In the genomic region with DNA sequence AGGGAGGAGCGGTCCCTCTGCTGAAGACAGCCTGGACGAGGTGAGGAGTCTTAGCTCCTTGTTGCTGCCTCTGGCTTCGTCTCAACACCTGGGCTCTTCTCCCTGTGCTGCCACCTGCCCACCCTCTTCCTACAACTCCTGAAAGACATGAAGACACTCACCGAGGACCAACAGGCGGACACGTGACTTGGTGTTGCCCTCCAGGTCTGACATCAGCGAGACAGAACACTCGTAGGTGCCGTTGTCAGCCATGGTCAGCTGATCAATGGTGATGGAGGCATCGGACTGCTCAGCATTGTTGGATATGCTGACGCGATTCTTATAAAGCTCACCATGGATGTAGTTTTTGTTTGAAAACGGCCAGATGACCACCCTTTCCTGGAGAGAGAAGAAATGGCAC, we compare ENCODE assay signal across 24 cellular contexts. TPM values are rescaled to one million over a fixed set of nuclear protein-coding genes. Genes with fewer than 3 reads are reported as not detected.
A peak's percentile ranks its signal among the peaks of the same experiment; 100 is the strongest.
DNase-seq lines count a peak whose midpoint lies in the region; ATAC-seq, FAIRE-seq and TF ChIP-seq lines count a peak whose summit lies in the region.
"Had no signal": no experiment of that assay in that cellular context is flagged by ENCODE, and none has a peak within 500 bp of the region (broad histone marks: within the 10 kb centered on the region; RNA-seq: fewer than 3 reads in every experiment).

No MANE protein-coding gene starts in this region.

- intact Hi-C loops in natural killer cell (cut with micrococcal nuclease), result loop anchor here (5.0 to 10.0 kb wide), 3 partner anchors 336 to 489 kb away; no protein-coding TSS in a partner anchor
- intact Hi-C loops in Calu3 (cut with micrococcal nuclease; ENCODE audit: unreplicated experiment), result loop anchor here (5.0 to 10.0 kb wide), 2 partner anchors 276 to 464 kb away; no protein-coding TSS in a partner anchor

- H3K18ac ChIP-seq in H1 (ENCODE audit: extremely low read depth, low read length), result no peak overlapping the region

- no peaks in the 10 kb centered on the region for H3K36me3 ChIP-seq in H1 (ENCODE audit: control insufficient read depth in 2 of 4, insufficient read depth in 4 of 4, low read length in 3 of 4)
- H3K36me3 ChIP-seq: BE2C; BLaER1 treated with 17β-estradiol and CSF1 and Interleukin-3, amounts not matched to agents 10 nM and 100 nM had no signal

- no peak overlapping the region for H3K4me2 ChIP-seq in H1 (ENCODE audit: insufficient read depth in 1 of 2, low read depth in 2 of 2, low read length in 2 of 2)
- H3K4me2 ChIP-seq: A549; BLaER1 treated with 17β-estradiol and CSF1 and Interleukin-3, amounts not matched to agents 10 nM and 100 nM; GM23338 had no signal

- H3K4me1 Mint-ChIP-seq in natural killer cell (peaks cover 0 to 16% of the 10 kb centered on the region in 2 donors), Calu3 (ENCODE audit: low read depth, unreplicated experiment) (no peaks in the 10 kb centered on the region)
- no peaks in the 10 kb centered on the region for H3K4me1 Mint-ChIP-seq in natural killer cell treated with Interleukin-12 subunit alpha and Interleukin-12 subunit beta and Interleukin-15 and Interleukin-18, amount 100 ng/mL, for 72 hours (ENCODE audit: low read depth in 2 of 2)

- H3K9me3 Mint-ChIP-seq in natural killer cell (no peaks in the 10 kb centered on the region), Calu3 (ENCODE audit: low read depth, unreplicated experiment) (no peaks in the 10 kb centered on the region)
- no peaks in the 10 kb centered on the region for H3K9me3 Mint-ChIP-seq in natural killer cell treated with Interleukin-12 subunit alpha and Interleukin-12 subunit beta and Interleukin-15 and Interleukin-18, amount 100 ng/mL, for 72 hours
- H3K9me3 Mint-ChIP-seq: CD14-positive monocyte; CD4-positive, alpha-beta T cell; CD8-positive, alpha-beta memory T cell; GM23338 had no signal

- H3K56ac ChIP-seq in H1 (replicated peaks; ENCODE audit: insufficient read length, low read depth, low read length), result no peak overlapping the region

- H3K27me3 ChIP-seq in H1 (replicated peaks in 1 of 4; ENCODE audit: control insufficient read depth in 3 of 4, extremely low read depth in 1 of 4, insufficient read depth in 3 of 4, low read length in 3 of 4), result no peaks in the 10 kb centered on the region
- H3K27me3 ChIP-seq: BLaER1 treated with 17β-estradiol and CSF1 and Interleukin-3, amounts not matched to agents 10 nM and 100 nM had no signal

- no peak overlapping the region for H3K23ac ChIP-seq in H1 (ENCODE audit: insufficient read length)

- CTCF ChIA-PET in H1 (lab: Charles Lee; ENCODE audit: partially characterized antibody) (interaction anchor here (0.6 to 1.5 kb wide), 14 partner anchors 9 to 468 kb away, joined by 3 to 13 read pairs (median 3); no protein-coding TSS in a partner anchor), Calu3 (lab: Charles Lee) (no interaction called here)

- H4K8ac ChIP-seq in H1 (ENCODE audit: extremely low read depth, insufficient read depth, low read length), result no peak overlapping the region

- no peak for FAIRE-seq in H1 (lab: Jason Lieb, UNC)
- peak; percentile 44 for FAIRE-seq in urothelium cell line (lab: Jason Lieb, UNC)
- FAIRE-seq: A549, GM12891, GM18507, H54 had no signal

- H3K23me2 ChIP-seq in H1 (ENCODE audit: low read depth, low read length), result no peaks in the 10 kb centered on the region

- H3K9ac ChIP-seq in H1 (replicated peaks in 1 of 4; ENCODE audit: extremely low read depth in 1 of 4, low read depth in 3 of 4, low read length in 3 of 4), result no peak overlapping the region
- H3K9ac ChIP-seq: BLaER1 treated with 17β-estradiol and CSF1 and Interleukin-3, amounts not matched to agents 10 nM and 100 nM had no signal

- no peaks in the 10 kb centered on the region for H3K79me1 ChIP-seq in H1 (ENCODE audit: low read depth, low read length)

- no peak overlapping the region for H2BK120ac ChIP-seq in H1 (replicated peaks; ENCODE audit: low read depth, low read length)

- no peak overlapping the region for H3K4me3 Mint-ChIP-seq in natural killer cell
- H3K4me3 Mint-ChIP-seq in natural killer cell treated with Interleukin-12 subunit alpha and Interleukin-12 subunit beta and Interleukin-15 and Interleukin-18, amount 100 ng/mL, for 72 hours, result no peak overlapping the region
- no peak overlapping the region for H3K4me3 Mint-ChIP-seq in Calu3 (ENCODE audit: low read depth, unreplicated experiment)
- H3K4me3 Mint-ChIP-seq: CD14-positive monocyte; CD4-positive, alpha-beta T cell; CD8-positive, alpha-beta memory T cell; GM23338 had no signal

- BruUV-seq in Calu3 (replicated peaks; lab: Mats Ljungman, UMichigan), result no TSS peak

- peak; percentile 10 for DNase-seq in natural killer cell
- no peak for DNase-seq in natural killer cell treated with Interleukin-12 subunit alpha and Interleukin-12 subunit beta and Interleukin-15 and Interleukin-18, amount 100 ng/mL, for 72 hours (ENCODE audit: low spot score)
- no peak for DNase-seq in H1 (ENCODE audit: low read depth in 1 of 2, low spot score in 2 of 2)
- DNase-seq in urothelium cell line (ENCODE audit: low spot score), result no peak
- no peak for DNase-seq in Calu3
- DNase-seq in NCI-H2081 (lab: John Stamatoyannopoulos, UW), result no peak
- DNase-seq: 8988T; ACHN; AML-193; BE2C; CD4-positive, alpha-beta T cell; CD8-positive, alpha-beta memory T cell; DMS53; DMS79 treated with DMSO at 0.1 percent for 48 hours; GF-D8; HCEC 1CT had no signal

- ATAC-seq in natural killer cell, result no peak
- ATAC-seq in natural killer cell treated with Interleukin-12 subunit alpha and Interleukin-12 subunit beta and Interleukin-15 and Interleukin-18, amount 100 ng/mL, for 72 hours, result no peak
- ATAC-seq: A549, GM23338 had no signal

- H3K9me3 ChIP-seq in H1 (ENCODE audit: insufficient read depth in 2 of 2, low read depth in 1 of 2, low read length in 1 of 2), result no peaks in the 10 kb centered on the region
- H3K9me3 ChIP-seq: A549; BE2C; BLaER1 treated with 17β-estradiol and CSF1 and Interleukin-3, amounts not matched to agents 10 nM and 100 nM had no signal

- H3K36me3 Mint-ChIP-seq in natural killer cell, result no peaks in the 10 kb centered on the region
- H3K36me3 Mint-ChIP-seq in natural killer cell treated with Interleukin-12 subunit alpha and Interleukin-12 subunit beta and Interleukin-15 and Interleukin-18, amount 100 ng/mL, for 72 hours, result no peaks in the 10 kb centered on the region
- peaks cover 5% of the 10 kb centered on the region for H3K36me3 Mint-ChIP-seq in Calu3 (ENCODE audit: insufficient read depth, unreplicated experiment)
- H3K36me3 Mint-ChIP-seq: CD14-positive monocyte had no signal

- no peak for TF ChIP-seq RAD21 in H1 (IDR thresholded peaks at IDR 0.05 in 1 of 2, conservative IDR thresholded peaks at IDR 0.05 in 1 of 2; ENCODE audit: low read depth in 2 of 2, low read length in 2 of 2)

- no peak overlapping the region for H4K5ac ChIP-seq in H1 (ENCODE audit: insufficient read length, low read depth, low read length)

- H2BK20ac ChIP-seq in H1 (ENCODE audit: low read length), result no peak overlapping the region

- peak overlapping the region; percentile 25; the same call in 1 of the 2 replicates for H2BK15ac ChIP-seq in H1 (ENCODE audit: low read length)

- no peaks in the 10 kb centered on the region for H3K27me3 Mint-ChIP-seq in natural killer cell (ENCODE audit: low read depth in 2 of 2)
- no peaks in the 10 kb centered on the region for H3K27me3 Mint-ChIP-seq in natural killer cell treated with Interleukin-12 subunit alpha and Interleukin-12 subunit beta and Interleukin-15 and Interleukin-18, amount 100 ng/mL, for 72 hours
- no peaks in the 10 kb centered on the region for H3K27me3 Mint-ChIP-seq in Calu3 (ENCODE audit: unreplicated experiment)
- H3K27me3 Mint-ChIP-seq: CD4-positive, alpha-beta T cell had no signal

- H3K14ac ChIP-seq in H1 (ENCODE audit: insufficient read length), result no peak overlapping the region

- H3K27ac ChIP-seq in H1 (ENCODE audit: low read depth, low read length), result no peak overlapping the region
- H3K27ac ChIP-seq: A549; BLaER1 treated with 17β-estradiol and CSF1 and Interleukin-3, amounts not matched to agents 10 nM and 100 nM had no signal

- TF ChIP-seq POLR2A in H1 (IDR thresholded peaks at IDR 0.05; ENCODE audit: control extremely low read depth in 1 of 2, low read depth in 2 of 2, low read length in 2 of 2), result no peak

- no peak for TF ChIP-seq CTCF in natural killer cell (IDR thresholded peaks at IDR 0.05)
- no peak for TF ChIP-seq CTCF in H1 (IDR thresholded peaks at IDR 0.05; ENCODE audit: control extremely low read depth in 1 of 3, insufficient read depth in 1 of 3, low read depth in 1 of 3, low read length in 3 of 3)
- no peak for TF ChIP-seq CTCF in Calu3 (IDR thresholded peaks at IDR 0.05; ENCODE audit: unreplicated experiment)

- no peak overlapping the region for H3K27ac Mint-ChIP-seq in natural killer cell
- no peak overlapping the region for H3K27ac Mint-ChIP-seq in natural killer cell treated with Interleukin-12 subunit alpha and Interleukin-12 subunit beta and Interleukin-15 and Interleukin-18, amount 100 ng/mL, for 72 hours
- H3K27ac Mint-ChIP-seq in Calu3 (ENCODE audit: unreplicated experiment), result no peak overlapping the region
- H3K27ac Mint-ChIP-seq: CD14-positive monocyte; CD4-positive, alpha-beta T cell; CD8-positive, alpha-beta memory T cell; GM23338 had no signal

- H3K4ac ChIP-seq in H1 (replicated peaks; ENCODE audit: insufficient read length, low read depth, low read length), result no peak overlapping the region

- TF ChIP-seq EP300 in H1 (IDR thresholded peaks at IDR 0.05; ENCODE audit: borderline replicate concordance in 1 of 2, low read depth in 2 of 2, low read length in 2 of 2), result no peak

- H4K20me1 ChIP-seq in H1 (replicated peaks in 1 of 2; ENCODE audit: control insufficient read depth in 1 of 2, insufficient read depth in 2 of 2, low read length in 2 of 2), result no peaks in the 10 kb centered on the region
- H4K20me1 ChIP-seq: BLaER1 treated with 17β-estradiol and CSF1 and Interleukin-3, amounts not matched to agents 10 nM and 100 nM had no signal

- no peak overlapping the region for H2BK5ac ChIP-seq in H1 (ENCODE audit: low read depth, low read length)

- 88% methylated on average over 13 of the region's 13 CpGs; no CpG with 5 or more reads in 1 of the 2 experiments for WGBS in H1 (ENCODE audit: extremely low coverage in 1 of 2, insufficient coverage in 1 of 2, insufficient read length in 1 of 2, insufficient replicate concordance in 2 of 2, low coverage in 1 of 2, low lambda C conversion rate in 2 of 2, missing lambda C conversion rate in 1 of 2), 2 experiments

- peaks cover 0 to 2% (median 0%) of the 10 kb centered on the region in 4 experiments; a peak in 1 of 7 replicates for H3K4me1 ChIP-seq in H1 (replicated peaks in 1 of 4; ENCODE audit: control insufficient read depth in 3 of 4, insufficient read depth in 4 of 4, low read length in 3 of 4)
- H3K4me1 ChIP-seq: A549; BE2C; BLaER1 treated with 17β-estradiol and CSF1 and Interleukin-3, amounts not matched to agents 10 nM and 100 nM had no signal

- no peak overlapping the region for H3K4me3 ChIP-seq in H1 (ENCODE audit: extremely low read depth in 1 of 4, insufficient read depth in 2 of 4, low read depth in 3 of 4, low read length in 4 of 4)
- H3K4me3 ChIP-seq: A549; BLaER1 treated with 17β-estradiol and CSF1 and Interleukin-3, amounts not matched to agents 10 nM and 100 nM; GM23338 had no signal

- POLR2A ChIA-PET in H1 (lab: Charles Lee; ENCODE audit: partially characterized antibody), result no interaction called here

- peak overlapping the region; percentile 76; the same call in 1 of the 2 replicates for H2BK12ac ChIP-seq in H1 (ENCODE audit: low read depth, low read length)

- H4K91ac ChIP-seq in H1 (replicated peaks; ENCODE audit: insufficient read length, low read length), result no peak overlapping the region

- H2AK5ac ChIP-seq in H1 (ENCODE audit: low read depth, low read length), result peak overlapping the region; percentile 87; the same call in 1 of the 2 replicates

- H3K79me2 ChIP-seq in H1 (ENCODE audit: control insufficient read depth in 1 of 2, insufficient read depth in 2 of 2, low read length in 2 of 2), result no peaks in the 10 kb centered on the region

- H2AFZ ChIP-seq in H1 (ENCODE audit: low read length), result 0 out of 2 replicates have a peak overlapping the region, but pooled peaks have one; percentile 10
- H2AFZ ChIP-seq: GM23338 had no signal

RNA-seq across cellular contexts. Expression of a gene that starts 21.4 kb away (rescaled TPM):
- 1 to 10 TPM; 2.9 to 4.6 (median 4.5) TPM for total RNA-seq in natural killer cell
- total RNA-seq in natural killer cell treated with Interleukin-12 subunit alpha and Interleukin-12 subunit beta and Interleukin-15 and Interleukin-18, amount 100 ng/mL, for 72 hours, result not detected
- 0.11 and 0.19 TPM in 2 replicates for total RNA-seq in H1 (2021; fragmentation: NEBNext Ultra II Directional; extraction: Animal tissue kit (Norgen Biotek cat#: 25700))
- polyA plus RNA-seq in H1 (2011; rRNA removed), result 0.67 and 0.74 TPM in 2 replicates
- 0.61 TPM for polyA plus RNA-seq in H1 (2011; cell fraction: cytosol; rRNA removed)
- polyA plus RNA-seq in H1 (2011; cell fraction: nucleus; rRNA removed), result 1.5 TPM
- 0.29 to 0.38 TPM (median 0.34 TPM) in 4 replicates for polyA plus RNA-seq in H1 (2012, experiment 1 of 2)
- polyA plus RNA-seq in H1 (2012, experiment 2 of 2), result 0.35 TPM
- 0.22 TPM for polyA plus RNA-seq in H1 (2013, experiment 1 of 2)
- 0.28 TPM for polyA plus RNA-seq in H1 (2013, experiment 2 of 2)
- polyA minus RNA-seq in H1 (2011; rRNA and poly(A)+ RNA removed), result 0.28 and 0.85 TPM in 2 replicates
- polyA minus RNA-seq in H1 (2011; cell fraction: cytosol; rRNA and poly(A)+ RNA removed), result 2.0 TPM
- polyA minus RNA-seq in H1 (2011; cell fraction: nucleus; rRNA and poly(A)+ RNA removed), result 0.80 TPM
- total RNA-seq in Calu3 (2022), result not detected in 2 replicates
- total RNA-seq: Daoy had no signal
- polyA plus RNA-seq: A549 had no signal

RNA-seq across cellular contexts. Expression of a gene that starts 25.1 kb away (rescaled TPM):
- total RNA-seq in natural killer cell (not detected), Calu3 (2022) (not detected in 2 replicates)
- not detected for total RNA-seq in natural killer cell treated with Interleukin-12 subunit alpha and Interleukin-12 subunit beta and Interleukin-15 and Interleukin-18, amount 100 ng/mL, for 72 hours
- total RNA-seq in H1 (2021; fragmentation: NEBNext Ultra II Directional; extraction: Animal tissue kit (Norgen Biotek cat#: 25700)), result 0.22 and 0.34 TPM in 2 replicates
- 0.09 and 0.14 TPM in 2 replicates for polyA plus RNA-seq in H1 (2011; rRNA removed)
- polyA plus RNA-seq in H1 (2011; cell fraction: cytosol; rRNA removed), result 0.18 TPM
- polyA plus RNA-seq in H1 (2011; cell fraction: nucleus; rRNA removed), result 0.26 TPM
- polyA plus RNA-seq in H1 (2012, experiment 1 of 2), result 0.37 to 0.55 TPM (median 0.52 TPM) in 4 replicates
- polyA plus RNA-seq in H1 (2012, experiment 2 of 2), result 0.04 TPM
- polyA plus RNA-seq in H1 (2013, experiment 1 of 2), result 0.10 TPM
- 0.11 TPM for polyA plus RNA-seq in H1 (2013, experiment 2 of 2)
- 0.15 and 0.47 TPM in 2 replicates for polyA minus RNA-seq in H1 (2011; rRNA and poly(A)+ RNA removed)
- polyA minus RNA-seq in H1 (2011; cell fraction: cytosol; rRNA and poly(A)+ RNA removed), result 1.1 TPM
- polyA minus RNA-seq in H1 (2011; cell fraction: nucleus; rRNA and poly(A)+ RNA removed), result 0.10 TPM
- total RNA-seq: CD4-positive, alpha-beta T cell; CD8-positive, alpha-beta memory T cell; Daoy had no signal
- polyA plus RNA-seq: A549; CD14-positive monocyte; CD8-positive, alpha-beta memory T cell had no signal
